In the genomic region with DNA sequence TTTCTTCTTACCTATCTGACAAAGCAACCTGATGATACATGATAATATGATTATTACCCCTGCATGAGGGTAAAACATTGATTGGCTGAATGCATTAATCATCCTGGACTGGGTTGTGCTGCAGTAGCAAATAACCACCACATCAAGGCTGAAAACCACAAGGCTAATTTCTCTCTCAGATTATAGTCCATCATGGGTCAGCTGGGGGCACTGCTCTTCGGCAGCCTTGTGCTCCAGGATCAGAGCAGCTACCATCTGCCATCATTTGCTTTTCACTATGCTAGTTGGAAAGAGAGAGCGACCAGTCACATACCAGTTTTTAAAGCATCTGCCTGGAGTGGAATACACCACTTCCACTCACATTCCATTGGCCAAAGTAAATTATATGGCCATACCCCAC, we compare ENCODE assay signal across 19 cellular contexts.
"Had no signal": no experiment of that assay in that cellular context is flagged by ENCODE, and none has a peak within 500 bp of the region (broad histone marks: within the 10 kb centered on the region; RNA-seq: fewer than 3 reads in every experiment).

No MANE protein-coding gene starts in this region.

- DNase-seq: activated CD4-positive, alpha-beta T cell treated with anti-CD3 and anti-CD28 coated beads for 36 hours; activated CD4-positive, alpha-beta T cell treated with anti-CD3 and anti-CD28 coated beads, Interleukin-2, amount 50 U/mL, for 48 hours; activated naive CD8-positive, alpha-beta T cell treated with anti-CD3 and anti-CD28 coated beads for 36 hours; amniotic stem cell; body of pancreas; foreskin keratinocyte; hippocampal formation; left cardiac atrium; mesenchymal stem cell; natural killer cell; pancreas; sigmoid colon; spleen; stimulated activated CD4-positive, alpha-beta T cell treated with anti-CD3 and anti-CD28 coated beads, Interleukin-4, amount 100 ng/mL, for 4 hours; stimulated activated naive B cell treated with anti-CD40 and anti-IgM and Interleukin-4, amounts not matched to agents 10 μg/mL and 1 μg/mL and 100 μg/mL, for 72 hours; upper lobe of right lung had no signal

- ATAC-seq: activated CD4-positive, alpha-beta T cell treated with anti-CD3 and anti-CD28 coated beads for 36 hours; body of pancreas; foreskin keratinocyte; left cardiac atrium; natural killer cell; pancreas; stimulated activated naive B cell treated with anti-CD40 and anti-IgM and Interleukin-4, amounts not matched to agents 10 μg/mL and 1 μg/mL and 100 μg/mL, for 72 hours; upper lobe of right lung had no signal

- H3K27me3 ChIP-seq: dorsolateral prefrontal cortex, foreskin keratinocyte, pancreas, sigmoid colon, spleen, upper lobe of right lung had no signal

- H3K27ac Mint-ChIP-seq: activated CD4-positive, alpha-beta T cell treated with anti-CD3 and anti-CD28 coated beads for 36 hours; activated naive CD8-positive, alpha-beta T cell treated with anti-CD3 and anti-CD28 coated beads for 36 hours; natural killer cell; stimulated activated naive B cell treated with anti-CD40 and anti-IgM and Interleukin-4, amounts not matched to agents 10 μg/mL and 1 μg/mL and 100 μg/mL, for 72 hours had no signal

- H3K27me3 Mint-ChIP-seq: activated CD4-positive, alpha-beta T cell treated with anti-CD3 and anti-CD28 coated beads for 36 hours; activated naive CD8-positive, alpha-beta T cell treated with anti-CD3 and anti-CD28 coated beads for 36 hours; stimulated activated naive B cell treated with anti-CD40 and anti-IgM and Interleukin-4, amounts not matched to agents 10 μg/mL and 1 μg/mL and 100 μg/mL, for 72 hours had no signal

- FAIRE-seq: pancreas had no signal

- H3K9me3 Mint-ChIP-seq: activated naive CD8-positive, alpha-beta T cell treated with anti-CD3 and anti-CD28 coated beads for 36 hours had no signal

- H3K36me3 ChIP-seq: pancreas, sigmoid colon, spleen, thoracic aorta, upper lobe of right lung had no signal

- H3K4me3 ChIP-seq: body of pancreas, dorsolateral prefrontal cortex, pancreas, sigmoid colon, spleen, thoracic aorta, upper lobe of right lung had no signal

- H3K4me3 Mint-ChIP-seq: activated CD4-positive, alpha-beta T cell treated with anti-CD3 and anti-CD28 coated beads for 36 hours; activated naive CD8-positive, alpha-beta T cell treated with anti-CD3 and anti-CD28 coated beads for 36 hours; natural killer cell; stimulated activated naive B cell treated with anti-CD40 and anti-IgM and Interleukin-4, amounts not matched to agents 10 μg/mL and 1 μg/mL and 100 μg/mL, for 72 hours had no signal

- H3K27ac ChIP-seq: body of pancreas, dorsolateral prefrontal cortex, epithelial cell of prostate, foreskin keratinocyte, pancreas, sigmoid colon, spleen, thoracic aorta, upper lobe of right lung had no signal

- H3K9me3 ChIP-seq: body of pancreas, pancreas, sigmoid colon, spleen, thoracic aorta, upper lobe of right lung had no signal

- H3K36me3 Mint-ChIP-seq: activated naive CD8-positive, alpha-beta T cell treated with anti-CD3 and anti-CD28 coated beads for 36 hours; natural killer cell; stimulated activated naive B cell treated with anti-CD40 and anti-IgM and Interleukin-4, amounts not matched to agents 10 μg/mL and 1 μg/mL and 100 μg/mL, for 72 hours had no signal

- H3K4me1 ChIP-seq: body of pancreas, foreskin keratinocyte, pancreas, sigmoid colon, spleen, upper lobe of right lung had no signal

- H3K4me1 Mint-ChIP-seq: activated CD4-positive, alpha-beta T cell treated with anti-CD3 and anti-CD28 coated beads for 36 hours; activated naive CD8-positive, alpha-beta T cell treated with anti-CD3 and anti-CD28 coated beads for 36 hours; natural killer cell had no signal
